15 cellular contexts compared by ENCODE assay signal in genomic region chr7:94266278-94266677, GRCh38.
DNase-seq lines count a peak whose midpoint lies in the region; ATAC-seq, FAIRE-seq and TF ChIP-seq lines count a peak whose summit lies in the region.
"Had no signal": no experiment of that assay in that cellular context is flagged by ENCODE, and none has a peak within 500 bp of the region (broad histone marks: within the 10 kb centered on the region; RNA-seq: fewer than 3 reads in every experiment).

No MANE protein-coding gene starts in this region.

- peaks cover 1% of the 10 kb centered on the region for H3K27me3 Mint-ChIP-seq in CD8-positive, alpha-beta T cell (ENCODE audit: low read depth)

- POLR2A ChIA-PET in CD8-positive, alpha-beta T cell (lab: Charles Lee) = no interaction called here

- intact Hi-C loops in CD8-positive, alpha-beta T cell (cut with DNase I, micrococcal nuclease) = no loop called here

- H3K9me3 Mint-ChIP-seq in CD8-positive, alpha-beta T cell = no peaks in the 10 kb centered on the region

- CTCF ChIA-PET in CD8-positive, alpha-beta T cell (lab: Charles Lee) = no interaction called here

- no peaks in the 10 kb centered on the region for H3K4me1 Mint-ChIP-seq in CD8-positive, alpha-beta T cell (ENCODE audit: low read depth)

- H3K9me3 ChIP-seq in lung (ENCODE audit: control insufficient read depth in 2 of 2, insufficient read depth in 1 of 2, low read length in 1 of 2) = no peaks in the 10 kb centered on the region
- H3K9me3 ChIP-seq in CD8-positive, alpha-beta T cell (ENCODE audit: low read length) = no peaks in the 10 kb centered on the region
- H3K9me3 ChIP-seq: BLaER1 treated with 17β-estradiol and CSF1 and Interleukin-3, amounts not matched to agents 10 nM and 100 nM; spleen had no signal

- no peak overlapping the region for H3K27ac ChIP-seq in lung (ENCODE audit: low read depth in 1 of 2, low read length in 1 of 2)
- no peak overlapping the region for H3K27ac ChIP-seq in CD8-positive, alpha-beta T cell (ENCODE audit: low read depth, low read length)
- H3K27ac ChIP-seq: BLaER1 treated with 17β-estradiol and CSF1 and Interleukin-3, amounts not matched to agents 10 nM and 100 nM; spleen had no signal

- H3K36me3 ChIP-seq in lung (ENCODE audit: control insufficient read depth in 2 of 2, insufficient read depth in 2 of 2, low read length in 2 of 2) = no peaks in the 10 kb centered on the region
- no peaks in the 10 kb centered on the region for H3K36me3 ChIP-seq in CD8-positive, alpha-beta T cell (ENCODE audit: insufficient read depth, low read length)
- H3K36me3 ChIP-seq: BLaER1 treated with 17β-estradiol and CSF1 and Interleukin-3, amounts not matched to agents 10 nM and 100 nM; spleen had no signal

- no peak overlapping the region for H3K4me3 Mint-ChIP-seq in CD8-positive, alpha-beta T cell
- H3K4me3 Mint-ChIP-seq: activated naive CD4-positive, alpha-beta T cell treated with anti-CD3 and anti-CD28 coated beads for 36 hours had no signal

- TF ChIP-seq CTCF in AG09319 (IDR thresholded peaks at IDR 0.05; ENCODE audit: low read depth, low read length) = no peak
- TF ChIP-seq CTCF in lung (IDR thresholded peaks at IDR 0.05; ENCODE audit: control extremely low read depth, extremely low read depth) = no peak
- no peak for TF ChIP-seq CTCF in CD8-positive, alpha-beta T cell (IDR thresholded peaks at IDR 0.05)

- ATAC-seq in esophagus mucosa (peak; percentile 63), lung (ENCODE audit: insufficient read depth, low FRiP score) (peak; percentile 72), HG03457 (IDR thresholded peaks at IDR 0.05; ENCODE audit: unreplicated experiment) (no peak), HG02885 (IDR thresholded peaks at IDR 0.05; ENCODE audit: poor library complexity, unreplicated experiment) (no peak)
- no peak for ATAC-seq in CD8-positive, alpha-beta T cell

- no peaks in the 10 kb centered on the region for H3K4me1 ChIP-seq in lung (ENCODE audit: control insufficient read depth in 2 of 2, insufficient read depth in 2 of 2, low read length in 2 of 2)
- H3K4me1 ChIP-seq in CD8-positive, alpha-beta T cell (ENCODE audit: insufficient read depth, low read length) = no peaks in the 10 kb centered on the region
- H3K4me1 ChIP-seq: BLaER1 treated with 17β-estradiol and CSF1 and Interleukin-3, amounts not matched to agents 10 nM and 100 nM; spleen had no signal

- no peaks in the 10 kb centered on the region for H3K36me3 Mint-ChIP-seq in CD8-positive, alpha-beta T cell

- peak; percentile 20 for DNase-seq in AG09319 (ENCODE audit: extremely low read depth, low read depth)
- DNase-seq in NCI-H82 treated with DMSO at 0.1 percent for 48 hours (lab: John Stamatoyannopoulos, UW; ENCODE audit: unreplicated experiment) = peak; percentile 97
- DNase-seq in lung (ENCODE audit: low spot score) = peak; percentile 49
- no peak for DNase-seq in RCC 7860 (ENCODE audit: low spot score)
- no peak for DNase-seq in CD8-positive, alpha-beta T cell
- DNase-seq: activated CD4-positive, alpha-beta T cell treated with anti-CD3 and anti-CD28 coated beads, Interleukin-2, amount 50 U/mL, for 48 hours; activated naive CD4-positive, alpha-beta T cell treated with anti-CD3 and anti-CD28 coated beads for 36 hours; dermis blood vessel endothelial cell; Karpas-422; spleen; SW 1271 had no signal

- WGBS in lung, 2 donors = 44 to 45% methylated on average over 4 of the region's 4 CpGs

- no peaks in the 10 kb centered on the region for H3K27me3 ChIP-seq in lung (ENCODE audit: control insufficient read depth, insufficient read depth)
- no peaks in the 10 kb centered on the region for H3K27me3 ChIP-seq in CD8-positive, alpha-beta T cell (ENCODE audit: insufficient read depth, low read length)
- H3K27me3 ChIP-seq: BLaER1 treated with 17β-estradiol and CSF1 and Interleukin-3, amounts not matched to agents 10 nM and 100 nM; spleen had no signal

- FAIRE-seq in RCC 7860 (lab: Jason Lieb, UNC) = no peak

- no peak overlapping the region for H3K27ac Mint-ChIP-seq in CD8-positive, alpha-beta T cell
- H3K27ac Mint-ChIP-seq: activated naive CD4-positive, alpha-beta T cell treated with anti-CD3 and anti-CD28 coated beads for 36 hours had no signal

- no peak overlapping the region for H3K4me3 ChIP-seq in lung
- no peak overlapping the region for H3K4me3 ChIP-seq in CD8-positive, alpha-beta T cell (ENCODE audit: low read depth, low read length)
- H3K4me3 ChIP-seq: BLaER1 treated with 17β-estradiol and CSF1 and Interleukin-3, amounts not matched to agents 10 nM and 100 nM; spleen had no signal

Comparison
In these comparisons a context has a peak if more than half of its experiments do, and no peak if none do; other contexts are left out.
1. DNase-seq: peak in AG09319 (single experiment), NCI-H82 treated with DMSO at 0.1 percent for 48 hours (single experiment) and lung (single experiment); none in RCC 7860 (single experiment) and CD8-positive, alpha-beta T cell (0 of 7).
2. ATAC-seq: peak in esophagus mucosa (single experiment) and lung (single experiment); none in CD8-positive, alpha-beta T cell (single experiment), HG03457 (single experiment) and HG02885 (single experiment).